ENCODE assay signal across 15 cellular contexts in genomic region chr4:67694662-67695061, GRCh38. TPM values are rescaled to one million over a fixed set of nuclear protein-coding genes. Genes with fewer than 3 reads are reported as not detected.
DNase-seq lines count a peak whose midpoint lies in the region; TF ChIP-seq lines count a peak whose summit lies in the region.
"Had no signal": no experiment of that assay in that cellular context is flagged by ENCODE, and none has a peak within 500 bp of the region (broad histone marks: within the 10 kb centered on the region; RNA-seq: fewer than 3 reads in every experiment).

No MANE protein-coding gene starts in this region.

- peaks cover 63% of the 10 kb centered on the region for H3K79me2 ChIP-seq in Loucy (ENCODE audit: insufficient read depth, low read length)

- H3K27ac ChIP-seq in Peyer's patch, result no peak overlapping the region
- H3K27ac ChIP-seq: C4-2B had no signal

- H4K20me1 ChIP-seq in Loucy (ENCODE audit: insufficient read depth, low read length, poor library complexity, severe bottlenecking), result peaks cover 28% of the 10 kb centered on the region

- no peak overlapping the region for H3K9ac ChIP-seq in Loucy (ENCODE audit: low read depth, low read length, poor library complexity, severe bottlenecking)

- H3K4me3 ChIP-seq in Loucy (ENCODE audit: low read length, poor library complexity, severe bottlenecking), result no peak overlapping the region
- no peak overlapping the region for H3K4me3 ChIP-seq in choroid plexus epithelial cell (ENCODE audit: low read depth, low read length)
- no peak overlapping the region for H3K4me3 ChIP-seq in fibroblast of villous mesenchyme (ENCODE audit: low read depth, low read length)
- no peak overlapping the region for H3K4me3 ChIP-seq in Peyer's patch
- H3K4me3 ChIP-seq: GM12878, HAP-1 had no signal

- H2AFZ ChIP-seq in Loucy (ENCODE audit: low read length), result no peak overlapping the region

- H3K36me3 ChIP-seq in Loucy (ENCODE audit: insufficient read depth, low read length) (peaks cover 9% of the 10 kb centered on the region; the same call in 1 of the 2 replicates), Peyer's patch (peaks cover 0 to 24% (median 0%) of the 10 kb centered on the region in 3 donors)

- TF ChIP-seq POLR2A in Peyer's patch (IDR thresholded peaks at IDR 0.05), result no peak

- H3K4me2 ChIP-seq in Loucy (ENCODE audit: low read depth, low read length, poor library complexity, severe bottlenecking), result peak overlapping the region; percentile 91

- no peaks in the 10 kb centered on the region for H3K27me3 ChIP-seq in Loucy (ENCODE audit: insufficient read depth, low read length, poor library complexity, severe bottlenecking)
- H3K27me3 ChIP-seq in Peyer's patch, result no peaks in the 10 kb centered on the region

- peaks cover 59% of the 10 kb centered on the region for H3K4me1 ChIP-seq in Loucy (ENCODE audit: insufficient read depth, low read length, poor library complexity, severe bottlenecking)
- peaks cover 0 to 4% (median under 1%) of the 10 kb centered on the region in 4 donors for H3K4me1 ChIP-seq in Peyer's patch
- H3K4me1 ChIP-seq: Caco-2, HAP-1 had no signal

- H3K9me2 ChIP-seq in Loucy (replicated peaks; ENCODE audit: low read depth, low read length), result no peaks in the 10 kb centered on the region

- no peaks in the 10 kb centered on the region for H3F3A ChIP-seq in Loucy (ENCODE audit: low read depth)

- TF ChIP-seq CTCF in Loucy (conservative IDR thresholded peaks at IDR 0.05; ENCODE audit: low read length) (no peak), choroid plexus epithelial cell (conservative IDR thresholded peaks at IDR 0.05; ENCODE audit: low read depth, low read length) (no peak), fibroblast of villous mesenchyme (IDR thresholded peaks at IDR 0.05; ENCODE audit: insufficient read depth, low read depth, low read length) (no peak), Peyer's patch (IDR thresholded peaks at IDR 0.05) (no peak)

- H3K9me3 ChIP-seq in Loucy (ENCODE audit: insufficient read depth, low read depth, low read length) (no peaks in the 10 kb centered on the region), Peyer's patch (no peaks in the 10 kb centered on the region)
- H3K9me3 ChIP-seq: Caco-2, HAP-1 had no signal

- DNase-seq in choroid plexus epithelial cell (ENCODE audit: low read depth) (peak; percentile 17), fibroblast of villous mesenchyme (ENCODE audit: low read depth) (peak; percentile 42), GF-D8 (lab: John Stamatoyannopoulos, UW) (no peak), NCI-H345 (lab: John Stamatoyannopoulos, UW) (no peak), Peyer's patch (no peak)
- DNase-seq in stimulated activated naive CD4-positive, alpha-beta T cell (lab: John Stamatoyannopoulos, UW), result no peak
- DNase-seq: ACHN; Caco-2; CD4-positive, alpha-beta T cell had no signal

RNA-seq across cellular contexts. Expression of gene UBA6, which starts 6.3 kb away (rescaled TPM):
- total RNA-seq in fibroblast of villous mesenchyme, result 88.1 and 90.8 TPM in 2 replicates
- 10 to 100 TPM; 18.1 to 69.7 (median 43.3) TPM for total RNA-seq in Peyer's patch

RNA-seq across cellular contexts. Expression of gene GNRHR, which starts 59.5 kb away (rescaled TPM):
- total RNA-seq in fibroblast of villous mesenchyme (under 0.01 TPM in 1 of 2 replicates, not detected in the other), Peyer's patch (not detected)
- total RNA-seq: Caco-2; CD4-positive, alpha-beta T cell; GM12878; H4; HT-29 had no signal

Comparison
In these comparisons a context has a peak if more than half of its experiments do, and no peak if none do; other contexts are left out.
1. DNase-seq: peak in choroid plexus epithelial cell (single experiment) and fibroblast of villous mesenchyme (single experiment); none in GF-D8 (single experiment), NCI-H345 (single experiment), Peyer's patch (0 of 3) and stimulated activated naive CD4-positive, alpha-beta T cell (0 of 6).